19 cellular contexts compared by ENCODE assay signal in the genomic region with DNA sequence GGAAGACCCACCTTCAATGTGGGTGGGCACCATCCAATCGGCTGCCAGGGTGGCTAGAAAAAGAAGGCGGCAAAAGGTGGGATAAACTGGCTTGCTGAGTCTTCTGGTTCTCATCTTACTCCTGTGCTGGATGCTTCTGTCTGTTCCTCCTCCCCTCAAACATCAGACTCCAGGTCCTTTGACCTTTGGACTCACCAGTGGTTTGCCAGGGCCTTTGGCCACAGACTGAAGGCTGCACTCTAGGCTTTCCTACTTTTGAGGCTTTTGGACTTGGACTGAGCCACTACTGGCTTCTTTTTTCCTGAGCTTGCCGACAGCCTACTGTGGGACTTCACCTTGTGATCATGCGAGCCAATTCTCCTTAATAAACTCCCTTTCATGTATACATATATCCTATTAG. TPM values are rescaled to one million over a fixed set of nuclear protein-coding genes. Genes with fewer than 3 reads are reported as not detected.
"Had no signal": no experiment of that assay in that cellular context is flagged by ENCODE, and none has a peak within 500 bp of the region (broad histone marks: within the 10 kb centered on the region; RNA-seq: fewer than 3 reads in every experiment).

No MANE protein-coding gene starts in this region.

- H3K4me3 Mint-ChIP-seq: dendritic cell treated with granulocyte-macrophage colony-stimulating factor and Interleukin-4, amounts not matched to agents 40 ng/mL and 50 ng/mL, for 4 days; effector memory CD8-positive, alpha-beta T cell; naive thymus-derived CD4-positive, alpha-beta T cell; stimulated activated naive B cell treated with anti-CD40 and anti-IgM and Interleukin-4, amounts not matched to agents 10 μg/mL and 1 μg/mL and 100 μg/mL, for 72 hours had no signal

- H3K9me3 ChIP-seq: esophagus muscularis mucosa, gastrocnemius medialis, left lung, stomach, thoracic aorta, transverse colon had no signal

- H3K27me3 Mint-ChIP-seq: dendritic cell treated with granulocyte-macrophage colony-stimulating factor and Interleukin-4, amounts not matched to agents 40 ng/mL and 50 ng/mL, for 4 days; progenitor cell of endocrine pancreas had no signal

- H3K4me1 ChIP-seq: gastrocnemius medialis, left lung, pancreas, stomach, transverse colon had no signal

- H3K27me3 ChIP-seq: esophagus muscularis mucosa, gastrocnemius medialis, left lung, pancreas, stomach, transverse colon had no signal

- H3K27ac ChIP-seq: epithelial cell of prostate, esophagus muscularis mucosa, gastrocnemius medialis, left lung, pancreas, stomach, thoracic aorta, transverse colon had no signal

- H3K27ac Mint-ChIP-seq: dendritic cell treated with granulocyte-macrophage colony-stimulating factor and Interleukin-4, amounts not matched to agents 40 ng/mL and 50 ng/mL, for 4 days; effector memory CD8-positive, alpha-beta T cell; naive thymus-derived CD4-positive, alpha-beta T cell; progenitor cell of endocrine pancreas; stimulated activated naive B cell treated with anti-CD40 and anti-IgM and Interleukin-4, amounts not matched to agents 10 μg/mL and 1 μg/mL and 100 μg/mL, for 72 hours had no signal

- DNase-seq: cerebellar nuclear complex; effector memory CD8-positive, alpha-beta T cell; gastrocnemius medialis; islet precursor cell; left lung; naive thymus-derived CD4-positive, alpha-beta T cell; nucleus accumbens; pancreas; right cardiac atrium; stimulated activated CD4-positive, alpha-beta T cell treated with anti-CD3 and anti-CD28 coated beads, Interleukin-4, amount 100 ng/mL, for 24 hours; stimulated activated naive B cell treated with anti-CD40 and anti-IgM and Interleukin-4, amounts not matched to agents 10 μg/mL and 1 μg/mL and 100 μg/mL, for 72 hours; stomach; substantia nigra; transverse colon had no signal

- ATAC-seq: effector memory CD8-positive, alpha-beta T cell; gastrocnemius medialis; left lung; naive thymus-derived CD4-positive, alpha-beta T cell; pancreas; right cardiac atrium; stimulated activated naive B cell treated with anti-CD40 and anti-IgM and Interleukin-4, amounts not matched to agents 10 μg/mL and 1 μg/mL and 100 μg/mL, for 72 hours had no signal

- H3K9me3 Mint-ChIP-seq: effector memory CD8-positive, alpha-beta T cell had no signal

- H3K36me3 Mint-ChIP-seq: naive thymus-derived CD4-positive, alpha-beta T cell; stimulated activated naive B cell treated with anti-CD40 and anti-IgM and Interleukin-4, amounts not matched to agents 10 μg/mL and 1 μg/mL and 100 μg/mL, for 72 hours had no signal

- H3K4me1 Mint-ChIP-seq: naive thymus-derived CD4-positive, alpha-beta T cell; stimulated activated naive B cell treated with anti-CD40 and anti-IgM and Interleukin-4, amounts not matched to agents 10 μg/mL and 1 μg/mL and 100 μg/mL, for 72 hours had no signal

- H3K4me3 ChIP-seq: esophagus muscularis mucosa, gastrocnemius medialis, left lung, pancreas, stomach, thoracic aorta, transverse colon had no signal

- H3K36me3 ChIP-seq: esophagus muscularis mucosa, gastrocnemius medialis, left lung, pancreas, stomach, thoracic aorta, transverse colon had no signal

RNA-seq across cellular contexts. Expression of a gene that starts 55.9 kb away (rescaled TPM):
- total RNA-seq: naive thymus-derived CD4-positive, alpha-beta T cell; progenitor cell of endocrine pancreas had no signal
- polyA plus RNA-seq: naive thymus-derived CD4-positive, alpha-beta T cell had no signal
